ENCODE assay signal across 32 cellular contexts in genomic region chr5:14057289-14057688, GRCh38.
"Had no signal": no experiment of that assay in that cellular context is flagged by ENCODE, and none has a peak within 500 bp of the region (broad histone marks: within the 10 kb centered on the region; RNA-seq: fewer than 3 reads in every experiment).

No MANE protein-coding gene starts in this region.

- H3K27ac ChIP-seq: body of pancreas, epithelial cell of prostate, esophagus squamous epithelium, gastroesophageal sphincter, ovary, prostate gland, skin epidermis, thoracic aorta, uterus had no signal

- H3K27me3 ChIP-seq: body of pancreas, esophagus squamous epithelium, gastroesophageal sphincter, ovary, uterus had no signal

- H3K27ac Mint-ChIP-seq: activated CD4-positive, alpha-beta T cell treated with anti-CD3 and anti-CD28 coated beads for 36 hours; activated naive CD8-positive, alpha-beta T cell; nephron progenitor cell had no signal

- H3K36me3 ChIP-seq: esophagus squamous epithelium, gastroesophageal sphincter, ovary, prostate gland, thoracic aorta, uterus had no signal

- H3K4me1 ChIP-seq: body of pancreas, esophagus squamous epithelium, gastroesophageal sphincter, prostate gland, uterus had no signal

- DNase-seq: activated CD4-positive, alpha-beta T cell treated with anti-CD3 and anti-CD28 coated beads for 36 hours; activated CD4-positive, alpha-beta T cell treated with anti-CD3 and anti-CD28 coated beads, Interleukin-2, amount 50 U/mL, for 4 hours; activated CD4-positive, CD25-positive, alpha-beta regulatory T cell; activated CD8-positive, alpha-beta memory T cell treated with anti-CD3 and anti-CD28 coated beads for 24 hours; activated effector memory CD4-positive, alpha-beta T cell treated with Interleukin-2 at 50 U/mL for 16 hours; activated naive CD4-positive, alpha-beta T cell treated with Interleukin-2 at 50 U/mL for 16 hours; anterior cingulate cortex; body of pancreas; dermis blood vessel endothelial cell; effector CD4-positive, alpha-beta T cell; esophagus squamous epithelium; head of caudate nucleus; hippocampal formation; left cardiac atrium; left ventricle myocardium superior; nephron progenitor cell; ovary; retina; stimulated activated CD4-positive, alpha-beta T cell treated with anti-CD3 and anti-CD28 coated beads, Interleukin-12 subunit alpha, Interleukin-12 subunit beta, amount 100 ng/mL, for 4 hours; stimulated activated CD4-positive, alpha-beta T cell treated with anti-CD3 and anti-CD28 coated beads, Interleukin-4, amount 100 ng/mL, for 1 hour; stimulated activated naive CD8-positive, alpha-beta T cell treated with anti-CD3 and anti-CD28 coated beads, Interleukin-15, Interleukin-2, amounts not matched to agents 100 U/mL and 50 U/mL, for 24 hours; trophoblast cell; uterus had no signal

- ATAC-seq: activated CD4-positive, alpha-beta T cell treated with anti-CD3 and anti-CD28 coated beads for 36 hours; body of pancreas; gastroesophageal sphincter; left cardiac atrium; left ventricle myocardium superior; sciatic nerve; stimulated activated naive CD8-positive, alpha-beta T cell treated with anti-CD3 and anti-CD28 coated beads, Interleukin-15, Interleukin-2, amounts not matched to agents 100 U/mL and 50 U/mL, for 24 hours had no signal

- H3K9me3 ChIP-seq: body of pancreas, esophagus squamous epithelium, gastroesophageal sphincter, ovary, prostate gland, thoracic aorta, uterus had no signal

- H3K4me3 Mint-ChIP-seq: activated CD4-positive, alpha-beta T cell treated with anti-CD3 and anti-CD28 coated beads for 36 hours; activated naive CD8-positive, alpha-beta T cell; nephron progenitor cell had no signal

- H3K4me1 Mint-ChIP-seq: activated CD4-positive, alpha-beta T cell treated with anti-CD3 and anti-CD28 coated beads for 36 hours; nephron progenitor cell had no signal

- H3K4me3 ChIP-seq: body of pancreas, esophagus squamous epithelium, gastroesophageal sphincter, ovary, prostate gland, skin epidermis, thoracic aorta, uterus had no signal

- H3K36me3 Mint-ChIP-seq: activated naive CD8-positive, alpha-beta T cell had no signal

- FAIRE-seq: colon, endometrium had no signal
